In the genomic region with DNA sequence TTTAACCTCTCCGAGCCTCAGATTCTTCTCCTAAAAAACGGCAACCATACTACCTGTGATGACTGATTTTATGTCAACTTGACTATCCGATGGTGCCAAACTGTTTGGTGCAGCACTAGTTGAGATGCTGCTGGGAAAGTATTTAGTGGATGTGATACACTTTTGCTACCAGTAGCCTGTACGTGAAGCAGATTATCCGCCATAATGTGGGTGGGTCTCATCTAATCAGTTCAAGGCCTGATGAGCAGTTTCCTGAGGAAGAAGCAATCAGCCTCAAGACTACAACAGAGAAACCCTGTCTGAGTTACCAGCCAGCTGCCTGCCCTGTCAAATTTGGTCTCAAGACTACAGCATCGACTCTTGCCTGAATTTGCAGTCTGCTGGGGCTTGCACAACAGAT, we compare ENCODE assay signal across 1 cellular context.
TF ChIP-seq lines count a peak whose summit lies in the region.

No MANE protein-coding gene starts in this region.

TF ChIP-seq in K562, 482 proteins besides CTCF, POLR2A, EP300 and RAD21:
- TF ChIP-seq ZNF830 (CRISPR knock-in tag; IDR thresholded peaks at IDR 0.05): no peak
- TF ChIP-seq ZNF134 (CRISPR knock-in tag; conservative IDR thresholded peaks at IDR 0.05): peak; percentile 99
- 0 out of 2 replicates have a peak, but pooled peaks have one; percentile 64 for TF ChIP-seq ZNF175 (CRISPR knock-in tag; IDR thresholded peaks at IDR 0.05; ENCODE audit: low read depth)
- TF ChIP-seq, protein P1, sequence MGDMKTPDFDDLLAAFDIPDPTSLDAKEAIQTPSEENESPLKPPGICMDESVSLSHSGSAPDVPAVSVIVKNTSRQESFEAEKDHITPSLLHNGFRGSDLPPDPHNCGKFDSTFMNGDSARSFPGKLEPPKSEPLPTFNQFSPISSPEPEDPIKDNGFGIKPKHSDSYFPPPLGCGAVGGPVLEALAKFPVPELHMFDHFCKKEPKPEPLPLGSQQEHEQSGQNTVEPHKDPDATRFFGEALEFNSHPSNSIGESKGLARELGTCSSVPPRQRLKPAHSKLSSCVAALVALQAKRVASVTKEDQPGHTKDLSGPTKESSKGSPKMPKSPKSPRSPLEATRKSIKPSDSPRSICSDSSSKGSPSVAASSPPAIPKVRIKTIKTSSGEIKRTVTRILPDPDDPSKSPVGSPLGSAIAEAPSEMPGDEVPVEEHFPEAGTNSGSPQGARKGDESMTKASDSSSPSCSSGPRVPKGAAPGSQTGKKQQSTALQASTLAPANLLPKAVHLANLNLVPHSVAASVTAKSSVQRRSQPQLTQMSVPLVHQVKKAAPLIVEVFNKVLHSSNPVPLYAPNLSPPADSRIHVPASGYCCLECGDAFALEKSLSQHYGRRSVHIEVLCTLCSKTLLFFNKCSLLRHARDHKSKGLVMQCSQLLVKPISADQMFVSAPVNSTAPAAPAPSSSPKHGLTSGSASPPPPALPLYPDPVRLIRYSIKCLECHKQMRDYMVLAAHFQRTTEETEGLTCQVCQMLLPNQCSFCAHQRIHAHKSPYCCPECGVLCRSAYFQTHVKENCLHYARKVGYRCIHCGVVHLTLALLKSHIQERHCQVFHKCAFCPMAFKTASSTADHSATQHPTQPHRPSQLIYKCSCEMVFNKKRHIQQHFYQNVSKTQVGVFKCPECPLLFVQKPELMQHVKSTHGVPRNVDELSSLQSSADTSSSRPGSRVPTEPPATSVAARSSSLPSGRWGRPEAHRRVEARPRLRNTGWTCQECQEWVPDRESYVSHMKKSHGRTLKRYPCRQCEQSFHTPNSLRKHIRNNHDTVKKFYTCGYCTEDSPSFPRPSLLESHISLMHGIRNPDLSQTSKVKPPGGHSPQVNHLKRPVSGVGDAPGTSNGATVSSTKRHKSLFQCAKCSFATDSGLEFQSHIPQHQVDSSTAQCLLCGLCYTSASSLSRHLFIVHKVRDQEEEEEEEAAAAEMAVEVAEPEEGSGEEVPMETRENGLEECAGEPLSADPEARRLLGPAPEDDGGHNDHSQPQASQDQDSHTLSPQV (IDR thresholded peaks at IDR 0.05): peak; percentile 65
- 0 out of 2 replicates have a peak, but pooled peaks have one; percentile 5 for TF ChIP-seq CXXC5 (CRISPR knock-in tag; IDR thresholded peaks at IDR 0.05)
- TF ChIP-seq, protein P2, sequence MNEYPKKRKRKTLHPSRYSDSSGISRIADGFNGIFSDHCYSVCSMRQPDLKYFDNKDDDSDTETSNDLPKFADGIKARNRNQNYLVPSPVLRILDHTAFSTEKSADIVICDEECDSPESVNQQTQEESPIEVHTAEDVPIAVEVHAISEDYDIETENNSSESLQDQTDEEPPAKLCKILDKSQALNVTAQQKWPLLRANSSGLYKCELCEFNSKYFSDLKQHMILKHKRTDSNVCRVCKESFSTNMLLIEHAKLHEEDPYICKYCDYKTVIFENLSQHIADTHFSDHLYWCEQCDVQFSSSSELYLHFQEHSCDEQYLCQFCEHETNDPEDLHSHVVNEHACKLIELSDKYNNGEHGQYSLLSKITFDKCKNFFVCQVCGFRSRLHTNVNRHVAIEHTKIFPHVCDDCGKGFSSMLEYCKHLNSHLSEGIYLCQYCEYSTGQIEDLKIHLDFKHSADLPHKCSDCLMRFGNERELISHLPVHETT (CRISPR knock-in tag; conservative IDR thresholded peaks at IDR 0.05 in 1 of 2, IDR thresholded peaks at IDR 0.05 in 1 of 2): no peak
- TF ChIP-seq GTF2A2 (tag; IDR thresholded peaks at IDR 0.05): peak; percentile 57; the same call in 1 of the 2 replicates
- TF ChIP-seq, protein P3, sequence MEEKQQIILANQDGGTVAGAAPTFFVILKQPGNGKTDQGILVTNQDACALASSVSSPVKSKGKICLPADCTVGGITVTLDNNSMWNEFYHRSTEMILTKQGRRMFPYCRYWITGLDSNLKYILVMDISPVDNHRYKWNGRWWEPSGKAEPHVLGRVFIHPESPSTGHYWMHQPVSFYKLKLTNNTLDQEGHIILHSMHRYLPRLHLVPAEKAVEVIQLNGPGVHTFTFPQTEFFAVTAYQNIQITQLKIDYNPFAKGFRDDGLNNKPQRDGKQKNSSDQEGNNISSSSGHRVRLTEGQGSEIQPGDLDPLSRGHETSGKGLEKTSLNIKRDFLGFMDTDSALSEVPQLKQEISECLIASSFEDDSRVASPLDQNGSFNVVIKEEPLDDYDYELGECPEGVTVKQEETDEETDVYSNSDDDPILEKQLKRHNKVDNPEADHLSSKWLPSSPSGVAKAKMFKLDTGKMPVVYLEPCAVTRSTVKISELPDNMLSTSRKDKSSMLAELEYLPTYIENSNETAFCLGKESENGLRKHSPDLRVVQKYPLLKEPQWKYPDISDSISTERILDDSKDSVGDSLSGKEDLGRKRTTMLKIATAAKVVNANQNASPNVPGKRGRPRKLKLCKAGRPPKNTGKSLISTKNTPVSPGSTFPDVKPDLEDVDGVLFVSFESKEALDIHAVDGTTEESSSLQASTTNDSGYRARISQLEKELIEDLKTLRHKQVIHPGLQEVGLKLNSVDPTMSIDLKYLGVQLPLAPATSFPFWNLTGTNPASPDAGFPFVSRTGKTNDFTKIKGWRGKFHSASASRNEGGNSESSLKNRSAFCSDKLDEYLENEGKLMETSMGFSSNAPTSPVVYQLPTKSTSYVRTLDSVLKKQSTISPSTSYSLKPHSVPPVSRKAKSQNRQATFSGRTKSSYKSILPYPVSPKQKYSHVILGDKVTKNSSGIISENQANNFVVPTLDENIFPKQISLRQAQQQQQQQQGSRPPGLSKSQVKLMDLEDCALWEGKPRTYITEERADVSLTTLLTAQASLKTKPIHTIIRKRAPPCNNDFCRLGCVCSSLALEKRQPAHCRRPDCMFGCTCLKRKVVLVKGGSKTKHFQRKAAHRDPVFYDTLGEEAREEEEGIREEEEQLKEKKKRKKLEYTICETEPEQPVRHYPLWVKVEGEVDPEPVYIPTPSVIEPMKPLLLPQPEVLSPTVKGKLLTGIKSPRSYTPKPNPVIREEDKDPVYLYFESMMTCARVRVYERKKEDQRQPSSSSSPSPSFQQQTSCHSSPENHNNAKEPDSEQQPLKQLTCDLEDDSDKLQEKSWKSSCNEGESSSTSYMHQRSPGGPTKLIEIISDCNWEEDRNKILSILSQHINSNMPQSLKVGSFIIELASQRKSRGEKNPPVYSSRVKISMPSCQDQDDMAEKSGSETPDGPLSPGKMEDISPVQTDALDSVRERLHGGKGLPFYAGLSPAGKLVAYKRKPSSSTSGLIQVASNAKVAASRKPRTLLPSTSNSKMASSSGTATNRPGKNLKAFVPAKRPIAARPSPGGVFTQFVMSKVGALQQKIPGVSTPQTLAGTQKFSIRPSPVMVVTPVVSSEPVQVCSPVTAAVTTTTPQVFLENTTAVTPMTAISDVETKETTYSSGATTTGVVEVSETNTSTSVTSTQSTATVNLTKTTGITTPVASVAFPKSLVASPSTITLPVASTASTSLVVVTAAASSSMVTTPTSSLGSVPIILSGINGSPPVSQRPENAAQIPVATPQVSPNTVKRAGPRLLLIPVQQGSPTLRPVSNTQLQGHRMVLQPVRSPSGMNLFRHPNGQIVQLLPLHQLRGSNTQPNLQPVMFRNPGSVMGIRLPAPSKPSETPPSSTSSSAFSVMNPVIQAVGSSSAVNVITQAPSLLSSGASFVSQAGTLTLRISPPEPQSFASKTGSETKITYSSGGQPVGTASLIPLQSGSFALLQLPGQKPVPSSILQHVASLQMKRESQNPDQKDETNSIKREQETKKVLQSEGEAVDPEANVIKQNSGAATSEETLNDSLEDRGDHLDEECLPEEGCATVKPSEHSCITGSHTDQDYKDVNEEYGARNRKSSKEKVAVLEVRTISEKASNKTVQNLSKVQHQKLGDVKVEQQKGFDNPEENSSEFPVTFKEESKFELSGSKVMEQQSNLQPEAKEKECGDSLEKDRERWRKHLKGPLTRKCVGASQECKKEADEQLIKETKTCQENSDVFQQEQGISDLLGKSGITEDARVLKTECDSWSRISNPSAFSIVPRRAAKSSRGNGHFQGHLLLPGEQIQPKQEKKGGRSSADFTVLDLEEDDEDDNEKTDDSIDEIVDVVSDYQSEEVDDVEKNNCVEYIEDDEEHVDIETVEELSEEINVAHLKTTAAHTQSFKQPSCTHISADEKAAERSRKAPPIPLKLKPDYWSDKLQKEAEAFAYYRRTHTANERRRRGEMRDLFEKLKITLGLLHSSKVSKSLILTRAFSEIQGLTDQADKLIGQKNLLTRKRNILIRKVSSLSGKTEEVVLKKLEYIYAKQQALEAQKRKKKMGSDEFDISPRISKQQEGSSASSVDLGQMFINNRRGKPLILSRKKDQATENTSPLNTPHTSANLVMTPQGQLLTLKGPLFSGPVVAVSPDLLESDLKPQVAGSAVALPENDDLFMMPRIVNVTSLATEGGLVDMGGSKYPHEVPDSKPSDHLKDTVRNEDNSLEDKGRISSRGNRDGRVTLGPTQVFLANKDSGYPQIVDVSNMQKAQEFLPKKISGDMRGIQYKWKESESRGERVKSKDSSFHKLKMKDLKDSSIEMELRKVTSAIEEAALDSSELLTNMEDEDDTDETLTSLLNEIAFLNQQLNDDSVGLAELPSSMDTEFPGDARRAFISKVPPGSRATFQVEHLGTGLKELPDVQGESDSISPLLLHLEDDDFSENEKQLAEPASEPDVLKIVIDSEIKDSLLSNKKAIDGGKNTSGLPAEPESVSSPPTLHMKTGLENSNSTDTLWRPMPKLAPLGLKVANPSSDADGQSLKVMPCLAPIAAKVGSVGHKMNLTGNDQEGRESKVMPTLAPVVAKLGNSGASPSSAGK (IDR thresholded peaks at IDR 0.05): no peak
- TF ChIP-seq GABPA (tag; conservative IDR thresholded peaks at IDR 0.05; ENCODE audit: low read depth): peak; percentile 38
- TF ChIP-seq, protein P4, sequence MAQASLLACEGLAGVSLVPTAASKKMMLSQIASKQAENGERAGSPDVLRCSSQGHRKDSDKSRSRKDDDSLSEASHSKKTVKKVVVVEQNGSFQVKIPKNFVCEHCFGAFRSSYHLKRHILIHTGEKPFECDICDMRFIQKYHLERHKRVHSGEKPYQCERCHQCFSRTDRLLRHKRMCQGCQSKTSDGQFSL (CRISPR knock-in tag; IDR thresholded peaks at IDR 0.05): no peak
- TF ChIP-seq, protein P4 (tag; IDR thresholded peaks at IDR 0.05): peak in 1 of 2 experiments; percentile 23; a peak in 1 of 4 replicates
- no peak for TF ChIP-seq NR4A1 (CRISPR knock-in tag; IDR thresholded peaks at IDR 0.05)
- TF ChIP-seq NR4A1 (tag; IDR thresholded peaks at IDR 0.05): peak; percentile 56; the same call in 1 of the 2 replicates
- TF ChIP-seq ETV1 (tag; conservative IDR thresholded peaks at IDR 0.05; ENCODE audit: low read depth): 0 out of 2 replicates have a peak, but pooled peaks have one; percentile 20
